In the genomic region with DNA sequence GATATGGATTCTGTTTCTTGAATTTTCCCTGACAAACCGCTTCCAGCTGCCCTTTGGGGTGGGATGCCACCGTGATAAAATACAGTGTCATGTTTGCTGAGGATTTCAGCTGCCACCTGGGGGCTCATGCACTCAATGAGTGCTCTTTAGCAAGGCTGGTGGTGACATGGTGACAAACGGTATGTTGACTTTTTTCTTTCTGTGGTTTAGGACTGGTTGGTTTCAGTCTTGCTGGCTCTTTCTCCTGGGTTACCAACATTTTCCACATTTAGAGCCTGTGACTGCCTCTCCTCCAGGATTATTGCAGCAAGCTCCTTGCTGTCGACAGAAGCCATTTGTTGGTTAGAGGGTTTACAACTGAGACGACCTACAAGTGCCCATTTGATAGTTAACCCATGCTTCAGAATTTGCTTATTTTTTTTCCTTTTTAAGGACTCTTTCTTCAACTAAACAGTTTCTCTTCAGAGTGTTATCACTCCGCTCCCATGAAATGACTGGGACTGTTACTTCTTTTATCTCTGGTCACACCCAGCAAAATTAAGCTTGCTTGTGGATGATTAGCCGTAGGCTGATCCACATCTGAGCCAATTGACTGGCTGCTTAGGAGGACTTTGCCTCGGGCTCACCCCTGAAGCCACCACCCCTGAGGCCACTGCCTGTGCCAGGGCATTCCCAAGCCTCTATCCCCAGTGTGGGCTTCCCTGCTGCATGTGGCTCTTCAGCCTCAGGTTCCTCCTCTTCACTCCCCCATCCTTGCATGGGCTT, we compare ENCODE assay signal across 10 cellular contexts. TPM values are rescaled to one million over a fixed set of nuclear protein-coding genes. Genes with fewer than 3 reads are reported as not detected.
DNase-seq lines count a peak whose midpoint lies in the region; ATAC-seq and TF ChIP-seq lines count a peak whose summit lies in the region.
"Had no signal": no experiment of that assay in that cellular context is flagged by ENCODE, and none has a peak within 500 bp of the region (broad histone marks: within the 10 kb centered on the region; RNA-seq: fewer than 3 reads in every experiment).

No MANE protein-coding gene starts in this region.

- ATAC-seq in mucosa of descending colon (peak; percentile 95), HG02623 (IDR thresholded peaks at IDR 0.05; ENCODE audit: unreplicated experiment) (no peak)

- H3K36me3 ChIP-seq in HEK293 (ENCODE audit: control insufficient read depth in 2 of 2, insufficient read depth in 1 of 2, low read length in 2 of 2) (no peaks in the 10 kb centered on the region), SJCRH30 (no peaks in the 10 kb centered on the region), mucosa of descending colon (ENCODE audit: low read depth) (no peaks in the 10 kb centered on the region)
- H3K36me3 ChIP-seq: suprapubic skin had no signal

- H3K27me3 ChIP-seq in SJCRH30: no peaks in the 10 kb centered on the region
- H3K27me3 ChIP-seq: suprapubic skin had no signal

- TF ChIP-seq CTCF in HEK293 (tag by site-specific recombination; IDR thresholded peaks at IDR 0.05) (peak; percentile 59; the same call in 1 of the 2 replicates), mucosa of descending colon (IDR thresholded peaks at IDR 0.05) (no peak)

- DNase-seq in EH (ENCODE audit: low read depth) (peak; percentile 35), SJCRH30 (peak; percentile 27 to 56), mucosa of descending colon (peak; percentile 65 to 69 (median 67)), substantia nigra (lab: John Stamatoyannopoulos, UW) (no peak), NOMO-1 (lab: John Stamatoyannopoulos, UW; ENCODE audit: unreplicated experiment in 2 of 2) (no peak)
- no peak for DNase-seq in central memory CD4-positive, alpha-beta T cell

- H3K4me3 ChIP-seq in HEK293 (ENCODE audit: low read depth, low read length): no peak overlapping the region
- no peak overlapping the region for H3K4me3 ChIP-seq in SJCRH30
- H3K4me3 ChIP-seq in mucosa of descending colon: no peak overlapping the region
- H3K4me3 ChIP-seq: suprapubic skin had no signal

- H3K9me3 ChIP-seq in HEK293 (ENCODE audit: control insufficient read depth, insufficient read depth, low read depth, low read length) (no peaks in the 10 kb centered on the region), SJCRH30 (replicated peaks) (no peaks in the 10 kb centered on the region), mucosa of descending colon (no peaks in the 10 kb centered on the region)
- H3K9me3 ChIP-seq: suprapubic skin had no signal

- H3K4me1 ChIP-seq in HEK293 (ENCODE audit: control insufficient read depth, insufficient read depth, low read length) (no peaks in the 10 kb centered on the region), SJCRH30 (peaks cover 2% of the 10 kb centered on the region; the same call in 1 of the 2 replicates), mucosa of descending colon (ENCODE audit: low read depth) (peaks cover 15% of the 10 kb centered on the region)

- CTCF ChIA-PET in HEK293 (lab: Yijun Ruan, JAX): interaction anchor here (0.8 to 1.3 kb wide), 2 partner anchors 117 to 121 kb away, joined by 3 to 6 read pairs; no protein-coding TSS in a partner anchor

- H3K27ac ChIP-seq in HEK293 (ENCODE audit: extremely low read depth, low read depth, low read length) (no peak overlapping the region), SJCRH30 (no peak overlapping the region), substantia nigra (ENCODE audit: low read depth, low read length, poor library complexity, severe bottlenecking) (no peak overlapping the region)
- H3K27ac ChIP-seq: epithelial cell of prostate, suprapubic skin had no signal

- intact Hi-C loops in mucosa of descending colon (cut with DNase I, micrococcal nuclease): no loop called here

- POLR2A ChIA-PET in HEK293 (lab: Yijun Ruan, JAX): no interaction called here

TF ChIP-seq in HEK293, 187 proteins besides CTCF, POLR2A, EP300 and RAD21:
- 0 out of 2 replicates have a peak, but pooled peaks have one; percentile 42 for TF ChIP-seq ZNF561 (tag by site-specific recombination; IDR thresholded peaks at IDR 0.05; ENCODE audit: borderline replicate concordance)
- peak; percentile 37; the same call in 1 of the 2 replicates for TF ChIP-seq GLIS1 (tag by site-specific recombination; IDR thresholded peaks at IDR 0.05)
- peak; percentile 33; the same call in 1 of the 2 replicates for TF ChIP-seq ZNF843 (tag by site-specific recombination; IDR thresholded peaks at IDR 0.05)
- no peak for TF ChIP-seq ZNF266 (tag by site-specific recombination; IDR thresholded peaks at IDR 0.05; ENCODE audit: low read depth)
- 0 out of 2 replicates have a peak, but pooled peaks have one; percentile 13 for TF ChIP-seq ZNF335 (tag by site-specific recombination; conservative IDR thresholded peaks at IDR 0.05)
- TF ChIP-seq FEZF1 (tag by site-specific recombination; IDR thresholded peaks at IDR 0.05): peak; percentile 66
TF ChIP-seq in HEK293: peak in this region for 5.

RNA-seq across cellular contexts. Expression of a gene that starts 48.4 kb away (rescaled TPM):
- 67.9 and 68.7 TPM in 2 replicates for total RNA-seq in SJCRH30 (2014; rRNA removed; shearing (Covaris generic))
- 10 to 100 TPM; 58.9 to 74.9 (median 71.9) TPM for total RNA-seq in mucosa of descending colon

Comparison
In these comparisons a context has a peak if more than half of its experiments do, and no peak if none do; other contexts are left out.
1. DNase-seq: peak in EH (single experiment), SJCRH30 (2 of 2) and mucosa of descending colon (3 of 3); none in central memory CD4-positive, alpha-beta T cell (single experiment), substantia nigra (0 of 49) and NOMO-1 (0 of 2).